ENCODE assay signal across 3 cellular contexts in genomic region chr7:75843470-75844116, GRCh38.
TF ChIP-seq lines count a peak whose summit lies in the region.

No MANE protein-coding gene starts in this region.

TF ChIP-seq in SK-N-SH treated with all-trans-retinoic acid at 6 μM for 48 hours, 23 proteins besides CTCF, POLR2A, EP300 and RAD21:
- TF ChIP-seq ZNF70 (CRISPR knock-in tag; IDR thresholded peaks at IDR 0.05) (no peak), BACH2 (CRISPR knock-in tag; IDR thresholded peaks at IDR 0.05; ENCODE audit: borderline replicate concordance) (no peak), TSHZ2 (CRISPR knock-in tag; IDR thresholded peaks at IDR 0.05) (0 out of 2 replicates have a peak, but pooled peaks have one; percentile 26), ZFP3 (CRISPR knock-in tag; IDR thresholded peaks at IDR 0.05) (no peak)

TF ChIP-seq in SK-N-SH, 30 proteins besides CTCF, POLR2A, EP300 and RAD21:
- TF ChIP-seq EZH2phosphoT487 (IDR thresholded peaks at IDR 0.05; ENCODE audit: borderline replicate concordance, low read depth), result no peak
- TF ChIP-seq TCF12 (IDR thresholded peaks at IDR 0.05), result no peak
- TF ChIP-seq NRF1 (IDR thresholded peaks at IDR 0.05; ENCODE audit: low read depth, low read length), result no peak
- no peak for TF ChIP-seq JUND (IDR thresholded peaks at IDR 0.05)
- no peak for TF ChIP-seq IRF3 (IDR thresholded peaks at IDR 0.05; ENCODE audit: low read depth, low read length)
- no peak for TF ChIP-seq FOSL2 (IDR thresholded peaks at IDR 0.05; ENCODE audit: borderline replicate concordance, low read depth)
- no peak for TF ChIP-seq POLR2AphosphoS5 (IDR thresholded peaks at IDR 0.05; ENCODE audit: low read depth, low read length)
- TF ChIP-seq RFX5 (IDR thresholded peaks at IDR 0.05; ENCODE audit: low read length), result no peak

TF ChIP-seq in K562, 482 proteins besides CTCF, POLR2A, EP300 and RAD21 (continues in another document):
- TF ChIP-seq DACH1 (IDR thresholded peaks at IDR 0.05; ENCODE audit: partially characterized antibody) (no peak), MGA (IDR thresholded peaks at IDR 0.05) (no peak; the same call in 1 of the 2 replicates), PURB (CRISPR knock-in tag; IDR thresholded peaks at IDR 0.05; ENCODE audit: low read depth) (no peak), MYC (IDR thresholded peaks at IDR 0.05; ENCODE audit: low read depth, low read length) (no peak), MYC (CRISPR knock-in tag; IDR thresholded peaks at IDR 0.05; ENCODE audit: borderline replicate concordance, low read depth) (peak; percentile 71; the same call in 1 of the 2 replicates), HBP1 (CRISPR knock-in tag; IDR thresholded peaks at IDR 0.05) (no peak), RB1 (IDR thresholded peaks at IDR 0.05; ENCODE audit: low read depth) (no peak), CHCHD3 (CRISPR knock-in tag; IDR thresholded peaks at IDR 0.05) (no peak), ZFP91 (CRISPR knock-in tag; IDR thresholded peaks at IDR 0.05) (no peak), ZNF785 (CRISPR knock-in tag; IDR thresholded peaks at IDR 0.05) (no peak), FOXJ3 (CRISPR knock-in tag; IDR thresholded peaks at IDR 0.05) (no peak), ZNF174 (CRISPR knock-in tag; IDR thresholded peaks at IDR 0.05) (no peak), THRA (IDR thresholded peaks at IDR 0.05) (no peak), FOXA3 (CRISPR knock-in tag; conservative IDR thresholded peaks at IDR 0.05 in 1 of 2, IDR thresholded peaks at IDR 0.05 in 1 of 2) (no peak), RFX5 (IDR thresholded peaks at IDR 0.05; ENCODE audit: low read depth, low read length) (no peak), L3MBTL2 (IDR thresholded peaks at IDR 0.05) (no peak), SREBF2 (CRISPR knock-in tag; IDR thresholded peaks at IDR 0.05) (no peak), ZNF609 (CRISPR knock-in tag; IDR thresholded peaks at IDR 0.05; ENCODE audit: borderline replicate concordance) (no peak), ZC3H8 (IDR thresholded peaks at IDR 0.05) (no peak), TAF7 (tag; IDR thresholded peaks at IDR 0.05) (peak; percentile 91), ZNF639 (CRISPR knock-in tag; conservative IDR thresholded peaks at IDR 0.05 in 1 of 2, IDR thresholded peaks at IDR 0.05 in 1 of 2) (peak in 1 of 2 experiments; percentile 95; a peak in 2 of 4 replicates), ZNF354B (CRISPR knock-in tag; IDR thresholded peaks at IDR 0.05) (0 out of 2 replicates have a peak, but pooled peaks have one; percentile 59), TFAP4 (CRISPR knock-in tag; IDR thresholded peaks at IDR 0.05; ENCODE audit: borderline replicate concordance) (no peak), CREB3 (tag; conservative IDR thresholded peaks at IDR 0.05; ENCODE audit: low read depth) (peak; percentile 98), KLF16 (IDR thresholded peaks at IDR 0.05) (no peak)
